8 cellular contexts compared by ENCODE assay signal in the genomic region with DNA sequence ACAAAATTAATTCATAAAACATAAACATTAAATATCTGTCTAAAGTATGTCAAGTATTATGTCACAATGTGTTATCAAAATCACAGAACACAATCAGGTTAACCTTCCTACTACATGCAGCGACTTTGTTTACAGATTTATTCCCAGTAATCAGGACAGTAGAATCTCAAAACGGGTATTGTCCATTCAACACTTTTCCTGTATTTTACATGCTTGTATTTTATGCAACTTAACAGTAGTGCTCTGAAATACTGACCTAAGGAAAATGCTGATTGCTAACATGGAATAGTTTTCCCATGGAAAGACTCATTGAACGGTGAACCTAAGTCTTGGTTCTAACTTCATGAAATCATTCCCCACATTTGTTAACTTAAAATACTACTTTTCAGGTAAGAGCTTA. TPM values are rescaled to one million over a fixed set of nuclear protein-coding genes. Genes with fewer than 3 reads are reported as not detected.
DNase-seq lines count a peak whose midpoint lies in the region; ATAC-seq and TF ChIP-seq lines count a peak whose summit lies in the region.

No MANE protein-coding gene starts in this region.

- no peak overlapping the region for H2BK20ac ChIP-seq in IMR-90 (ENCODE audit: low read depth, low read length)

- TF ChIP-seq POLR2A in IMR-90 (IDR thresholded peaks at IDR 0.05; ENCODE audit: low read depth, low read length): no peak

- H3K4me2 ChIP-seq in IMR-90 (ENCODE audit: low read depth, low read length): peak overlapping the region; percentile 81

- peaks cover 62% of the 10 kb centered on the region for H3K36me3 Mint-ChIP-seq in central memory CD8-positive, alpha-beta T cell (ENCODE audit: insufficient read depth)

- H3K9me3 ChIP-seq in IMR-90 (ENCODE audit: control insufficient read depth, insufficient read depth, low read length) (no peaks in the 10 kb centered on the region), muscle layer of duodenum (ENCODE audit: control insufficient read depth in 1 of 2, low read length in 2 of 2) (no peaks in the 10 kb centered on the region)

- H4K5ac ChIP-seq in IMR-90 (ENCODE audit: low read depth, low read length): no peak overlapping the region

- no peaks in the 10 kb centered on the region for H3K9me3 Mint-ChIP-seq in central memory CD8-positive, alpha-beta T cell

- H3K18ac ChIP-seq in IMR-90 (ENCODE audit: low read depth, low read length): no peak overlapping the region

- H3K9ac ChIP-seq in IMR-90 (ENCODE audit: low read depth, low read length): peak overlapping the region; percentile 52; the same call in 1 of the 2 replicates

- no peaks in the 10 kb centered on the region for H3K27me3 Mint-ChIP-seq in central memory CD8-positive, alpha-beta T cell

- no peak overlapping the region for H2AFZ ChIP-seq in IMR-90 (replicated peaks; ENCODE audit: low read length, poor library complexity)

- peaks cover 2 to 5% of the 10 kb centered on the region in 2 experiments; a peak in 2 of 4 replicates for H3K79me1 ChIP-seq in IMR-90 (ENCODE audit: low read depth in 1 of 2, low read length in 2 of 2)

- H2BK5ac ChIP-seq in IMR-90 (ENCODE audit: low read depth, low read length, poor library complexity, severe bottlenecking): no peak overlapping the region

- no peak for DNase-seq in AG04449 (ENCODE audit: low read depth, low spot score)
- no peak for DNase-seq in IMR-90
- no peak for DNase-seq in central memory CD8-positive, alpha-beta T cell (ENCODE audit: low spot score in 2 of 2)
- no peak for DNase-seq in SK-N-DZ (ENCODE audit: low spot score)
- no peak for DNase-seq in stimulated activated naive CD4-positive, alpha-beta T cell (lab: John Stamatoyannopoulos, UW)

- peaks cover 68% of the 10 kb centered on the region for H3K4me1 Mint-ChIP-seq in central memory CD8-positive, alpha-beta T cell

- WGBS in IMR-90 (ENCODE audit: extremely low coverage in 2 of 2, insufficient read length in 1 of 2), 2 experiments: no CpG with 5 or more reads among the region's 3 CpGs

- CTCF ChIA-PET in AG04449 (lab: Yijun Ruan, JAX) (interaction anchor here (0.6 to 6.8 kb wide), 5 partner anchors 61 to 215 kb away, joined by 3 to 35 read pairs (median 3); no protein-coding TSS in a partner anchor), IMR-90 (lab: Yijun Ruan, JAX) (no interaction called here)

- H3K27ac Mint-ChIP-seq in central memory CD8-positive, alpha-beta T cell (ENCODE audit: low read depth): peak overlapping the region; percentile 97

- dilution Hi-C loops in IMR-90 (cut with HindIII; ENCODE audit: low sequenced_read_pairs, unreplicated experiment): no loop called here

- no peak overlapping the region for H2AK5ac ChIP-seq in IMR-90 (ENCODE audit: low read depth, low read length)

- no peak overlapping the region for H2BK15ac ChIP-seq in IMR-90 (ENCODE audit: low read depth, low read length)

- H3K27me3 ChIP-seq in IMR-90 (ENCODE audit: control insufficient read depth, insufficient read depth, low read length): no peaks in the 10 kb centered on the region
- H3K27me3 ChIP-seq in muscle layer of duodenum (ENCODE audit: low read depth, low read length): no peaks in the 10 kb centered on the region

- H3K27ac ChIP-seq in IMR-90 (ENCODE audit: insufficient read depth, low read length) (no peak overlapping the region), muscle layer of duodenum (ENCODE audit: low read length) (no peak overlapping the region)

- peaks cover 45% of the 10 kb centered on the region for H4K20me1 ChIP-seq in IMR-90 (ENCODE audit: insufficient read depth, low read length)

- H3K4me3 ChIP-seq in AG04449 (ENCODE audit: low read depth, low read length): peak overlapping the region; percentile 91
- peak overlapping the region; percentile 45 for H3K4me3 ChIP-seq in IMR-90 (ENCODE audit: insufficient read depth, low read depth, low read length)
- H3K4me3 ChIP-seq in muscle layer of duodenum (ENCODE audit: low read depth in 1 of 2, low read length in 2 of 2): peak overlapping the region; percentile 84 to 95

- H4K8ac ChIP-seq in IMR-90 (ENCODE audit: low read depth in 2 of 2, low read length in 2 of 2): no peak overlapping the region

- POLR2A ChIA-PET in AG04449 (lab: Yijun Ruan, JAX) (no interaction called here), IMR-90 (lab: Charles Lee; ENCODE audit: unreplicated experiment) (no interaction called here)

- no peak overlapping the region for H2BK120ac ChIP-seq in IMR-90 (ENCODE audit: low read depth, low read length)

- BruUV-seq in IMR-90 (replicated peaks; lab: Mats Ljungman, UMichigan): no TSS peak

- H3K4ac ChIP-seq in IMR-90 (ENCODE audit: low read depth, low read length): no peak overlapping the region

- H3K4me1 ChIP-seq in IMR-90 (ENCODE audit: control insufficient read depth, insufficient read depth, low read length) (no peaks in the 10 kb centered on the region), muscle layer of duodenum (ENCODE audit: control insufficient read depth in 1 of 2, insufficient read depth in 2 of 2, low read length in 2 of 2) (peaks cover 0 to 35% of the 10 kb centered on the region in 2 donors)

- H3K9me1 ChIP-seq in IMR-90 (ENCODE audit: insufficient read depth, low read length): no peaks in the 10 kb centered on the region; the same call in 1 of the 2 replicates

- no peak for TF ChIP-seq CTCF in AG04449 (IDR thresholded peaks at IDR 0.05; ENCODE audit: insufficient read depth, low read length, missing control alignments)
- TF ChIP-seq CTCF in IMR-90 (conservative IDR thresholded peaks at IDR 0.05; ENCODE audit: low read depth, low read length): no peak

- no peak overlapping the region for H2AK9ac ChIP-seq in IMR-90 (replicated peaks; ENCODE audit: low read depth, low read length, poor library complexity)

- TF ChIP-seq RAD21 in IMR-90 (IDR thresholded peaks at IDR 0.05; ENCODE audit: low read length): no peak

- intact Hi-C loops in IMR-90 (cut with micrococcal nuclease): loop anchor here (2.0 kb wide), 1 partner anchor 17 kb away; no protein-coding TSS in a partner anchor

- H3K56ac ChIP-seq in IMR-90 (ENCODE audit: extremely low read depth, insufficient read depth, low read length): no peak overlapping the region

- H3K14ac ChIP-seq in IMR-90 (replicated peaks; ENCODE audit: low read depth, low read length): no peak overlapping the region

- no peak overlapping the region for H4K91ac ChIP-seq in IMR-90 (ENCODE audit: insufficient read depth, low read depth, low read length)

- ATAC-seq in IMR-90 (ENCODE audit: low read depth): no peak
- ATAC-seq in central memory CD8-positive, alpha-beta T cell (replicated peaks; ENCODE audit: extremely low read depth, poor library complexity, severe bottlenecking): no peak
- ATAC-seq in HG02763 (IDR thresholded peaks at IDR 0.05; ENCODE audit: unreplicated experiment): no peak
- no peak for ATAC-seq in GM19351 (IDR thresholded peaks at IDR 0.05; ENCODE audit: unreplicated experiment)

- peak overlapping the region; percentile 13; the same call in 1 of the 2 replicates for H3K23ac ChIP-seq in IMR-90 (ENCODE audit: low read depth, low read length)

- H3K36me3 ChIP-seq in IMR-90 (ENCODE audit: control insufficient read depth, insufficient read depth, low read length) (peaks cover 19% of the 10 kb centered on the region), muscle layer of duodenum (ENCODE audit: control insufficient read depth in 1 of 2, insufficient read depth in 2 of 2, low read length in 2 of 2) (peaks cover 24 to 26% of the 10 kb centered on the region in 2 donors)

- peak overlapping the region; percentile 96 for H3K4me3 Mint-ChIP-seq in central memory CD8-positive, alpha-beta T cell

- in situ Hi-C loops in IMR-90 (cut with MboI; ENCODE audit: low sequenced_read_pairs): no loop called here

TF ChIP-seq in IMR-90, 13 proteins besides CTCF, POLR2A, EP300 and RAD21:
- TF ChIP-seq, protein P1, sequence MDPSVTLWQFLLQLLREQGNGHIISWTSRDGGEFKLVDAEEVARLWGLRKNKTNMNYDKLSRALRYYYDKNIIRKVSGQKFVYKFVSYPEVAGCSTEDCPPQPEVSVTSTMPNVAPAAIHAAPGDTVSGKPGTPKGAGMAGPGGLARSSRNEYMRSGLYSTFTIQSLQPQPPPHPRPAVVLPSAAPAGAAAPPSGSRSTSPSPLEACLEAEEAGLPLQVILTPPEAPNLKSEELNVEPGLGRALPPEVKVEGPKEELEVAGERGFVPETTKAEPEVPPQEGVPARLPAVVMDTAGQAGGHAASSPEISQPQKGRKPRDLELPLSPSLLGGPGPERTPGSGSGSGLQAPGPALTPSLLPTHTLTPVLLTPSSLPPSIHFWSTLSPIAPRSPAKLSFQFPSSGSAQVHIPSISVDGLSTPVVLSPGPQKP (IDR thresholded peaks at IDR 0.05; ENCODE audit: borderline replicate concordance, low read depth, low read length): no peak
- TF ChIP-seq NFE2L2 (IDR thresholded peaks at IDR 0.05; ENCODE audit: low read depth, low read length): no peak
- TF ChIP-seq MAFK (IDR thresholded peaks at IDR 0.05; ENCODE audit: low read depth, low read length): no peak
- no peak for TF ChIP-seq RFX5 (IDR thresholded peaks at IDR 0.05; ENCODE audit: low read depth, low read length)
- no peak for TF ChIP-seq MAZ (IDR thresholded peaks at IDR 0.05; ENCODE audit: borderline replicate concordance, low read depth, low read length)
- TF ChIP-seq CEBPB (IDR thresholded peaks at IDR 0.05; ENCODE audit: low read depth, low read length): no peak
- TF ChIP-seq RCOR1 (IDR thresholded peaks at IDR 0.05; ENCODE audit: insufficient replicate concordance, low read length): no peak
- TF ChIP-seq MXI1 (IDR thresholded peaks at IDR 0.05; ENCODE audit: borderline replicate concordance, low read depth, low read length): no peak
- TF ChIP-seq, protein P2, sequence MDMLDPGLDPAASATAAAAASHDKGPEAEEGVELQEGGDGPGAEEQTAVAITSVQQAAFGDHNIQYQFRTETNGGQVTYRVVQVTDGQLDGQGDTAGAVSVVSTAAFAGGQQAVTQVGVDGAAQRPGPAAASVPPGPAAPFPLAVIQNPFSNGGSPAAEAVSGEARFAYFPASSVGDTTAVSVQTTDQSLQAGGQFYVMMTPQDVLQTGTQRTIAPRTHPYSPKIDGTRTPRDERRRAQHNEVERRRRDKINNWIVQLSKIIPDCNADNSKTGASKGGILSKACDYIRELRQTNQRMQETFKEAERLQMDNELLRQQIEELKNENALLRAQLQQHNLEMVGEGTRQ (IDR thresholded peaks at IDR 0.05; ENCODE audit: low read depth, low read length): no peak
- TF ChIP-seq FOS (IDR thresholded peaks at IDR 0.05; ENCODE audit: low read depth, low read length): no peak
- no peak for TF ChIP-seq CHD1 (IDR thresholded peaks at IDR 0.05; ENCODE audit: low read depth, low read length)

RNA-seq across cellular contexts. Expression of a gene that starts 2.3 kb away (rescaled TPM):
- total RNA-seq in IMR-90 (2012; rRNA removed): 94.1 and 240 TPM in 2 replicates
- 153 TPM in 2 replicates for polyA plus RNA-seq in IMR-90 (2012; rRNA removed)
- polyA plus RNA-seq in IMR-90 (2012; cell fraction: cytosol; rRNA removed): 65.9 and 68.8 TPM in 2 replicates
- polyA plus RNA-seq in IMR-90 (2012; cell fraction: nucleus; rRNA removed; ENCODE audit: low replicate concordance): 22.2 and 52.1 TPM in 2 replicates
- 152 and 167 TPM in 2 replicates for polyA plus RNA-seq in SK-N-DZ (2014; cell fraction: cytosol; rRNA removed)
- polyA plus RNA-seq in SK-N-DZ (2014; cell fraction: nucleus; rRNA removed): 82.0 and 88.0 TPM in 2 replicates
